ENCODE assay signal across 2 cellular contexts in genomic region chr2:15803987-15804619, GRCh38.
TF ChIP-seq lines count a peak whose summit lies in the region.

No MANE protein-coding gene starts in this region.

TF ChIP-seq in IMR-90, 13 proteins besides CTCF, POLR2A, EP300 and RAD21:
- TF ChIP-seq MXI1 (IDR thresholded peaks at IDR 0.05; ENCODE audit: borderline replicate concordance, low read depth, low read length), result no peak
- TF ChIP-seq MAFK (IDR thresholded peaks at IDR 0.05; ENCODE audit: low read depth, low read length), result no peak
- TF ChIP-seq RCOR1 (IDR thresholded peaks at IDR 0.05; ENCODE audit: insufficient replicate concordance, low read length), result no peak
- no peak for TF ChIP-seq RFX5 (IDR thresholded peaks at IDR 0.05; ENCODE audit: low read depth, low read length)
- TF ChIP-seq NFE2L2 (IDR thresholded peaks at IDR 0.05; ENCODE audit: low read depth, low read length), result no peak
- TF ChIP-seq CHD1 (IDR thresholded peaks at IDR 0.05; ENCODE audit: low read depth, low read length), result no peak
- TF ChIP-seq ELK1 (IDR thresholded peaks at IDR 0.05; ENCODE audit: borderline replicate concordance, low read depth, low read length), result no peak

TF ChIP-seq in H1, 55 proteins besides CTCF, POLR2A, EP300 and RAD21:
- TF ChIP-seq KDM1A (IDR thresholded peaks at IDR 0.05; ENCODE audit: borderline replicate concordance, low read length), result no peak
- no peak for TF ChIP-seq SUZ12 (IDR thresholded peaks at IDR 0.05; ENCODE audit: low read length)
- no peak for TF ChIP-seq POLR2AphosphoS5 (IDR thresholded peaks at IDR 0.05; ENCODE audit: low read depth, low read length)
- no peak for TF ChIP-seq POU5F1 (IDR thresholded peaks at IDR 0.05; ENCODE audit: low read depth, low read length)
- no peak for TF ChIP-seq CHD7 (IDR thresholded peaks at IDR 0.05; ENCODE audit: insufficient replicate concordance, low read length)
- no peak for TF ChIP-seq NANOG (IDR thresholded peaks at IDR 0.05; ENCODE audit: insufficient read depth, low read depth, low read length, poor library complexity, severe bottlenecking)
- TF ChIP-seq CHD1 (IDR thresholded peaks at IDR 0.05; ENCODE audit: low read depth, low read length), result no peak
- no peak for TF ChIP-seq TCF12 (IDR thresholded peaks at IDR 0.05; ENCODE audit: low read depth, low read length)
- no peak for TF ChIP-seq FOSL1 (IDR thresholded peaks at IDR 0.05; ENCODE audit: insufficient read depth, low read depth, low read length)
- no peak for TF ChIP-seq SIN3A (conservative IDR thresholded peaks at IDR 0.05 in 1 of 2, IDR thresholded peaks at IDR 0.05 in 1 of 2; ENCODE audit: low read depth in 1 of 2, low read length in 2 of 2)
